ENCODE assay signal across 6 cellular contexts in the genomic region with DNA sequence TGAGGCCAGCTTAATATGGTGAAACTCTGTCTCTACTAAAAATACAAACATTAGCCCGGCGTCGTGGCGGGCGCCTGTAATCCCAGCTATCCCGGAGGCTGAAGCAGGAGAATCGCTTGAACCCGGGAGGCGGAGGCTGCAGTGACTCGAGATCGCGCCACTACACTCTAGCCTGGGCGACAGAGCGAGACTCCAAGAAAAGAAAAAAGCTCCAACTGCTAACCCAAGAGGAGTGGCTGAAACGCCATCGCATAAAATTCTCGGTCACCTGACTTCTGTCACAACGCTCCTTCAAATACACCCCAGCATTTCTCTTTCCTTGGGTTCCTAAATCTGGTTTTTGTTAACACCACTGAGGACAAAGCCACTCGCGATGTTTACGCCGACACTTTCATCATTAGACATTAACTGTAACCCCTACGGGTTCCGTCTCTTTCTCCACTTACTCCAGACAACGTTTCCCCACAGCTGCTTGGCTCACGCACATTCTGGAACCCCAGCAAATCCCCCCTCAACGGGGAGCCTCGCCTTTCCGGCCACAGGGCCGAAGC. TPM values are rescaled to one million over a fixed set of nuclear protein-coding genes. Genes with fewer than 3 reads are reported as not detected.
DNase-seq lines count a peak whose midpoint lies in the region; ATAC-seq lines count a peak whose summit lies in the region.

No MANE protein-coding gene starts in this region.

- H4K8ac ChIP-seq in mesenchymal stem cell (ENCODE audit: low read length): peak overlapping the region; percentile 52

- peaks cover 5% of the 10 kb centered on the region for H3K4me1 ChIP-seq in mesenchymal stem cell (ENCODE audit: control insufficient read depth, insufficient read depth, low read depth, low read length)

- no peaks in the 10 kb centered on the region for H3K9me3 Mint-ChIP-seq in activated naive CD4-positive, alpha-beta T cell treated with anti-CD3 and anti-CD28 coated beads, Interleukin-2, amount 50 U/mL, for 72 hours

- no peak overlapping the region for H2AFZ ChIP-seq in mesenchymal stem cell (ENCODE audit: low read depth, low read length)

- no peaks in the 10 kb centered on the region for H3K79me1 ChIP-seq in mesenchymal stem cell (replicated peaks; ENCODE audit: low read length, poor library complexity, severe bottlenecking)

- peaks cover 6 to 30% of the 10 kb centered on the region in 2 experiments for H3K36me3 ChIP-seq in mesenchymal stem cell (ENCODE audit: control insufficient read depth in 1 of 2, insufficient read depth in 2 of 2, low read depth in 1 of 2, low read length in 2 of 2)

- under 1% methylated on average over 30 of the region's 30 CpGs for WGBS in mesenchymal stem cell

- DNase-seq in EH (ENCODE audit: low read depth): peak; percentile 46
- DNase-seq in activated naive CD4-positive, alpha-beta T cell treated with anti-CD3 and anti-CD28 coated beads, Interleukin-2, amount 50 U/mL, for 72 hours (ENCODE audit: low spot score in 2 of 2): no peak
- no peak for DNase-seq in mesenchymal stem cell
- no peak for DNase-seq in NCI-H446 (lab: John Stamatoyannopoulos, UW)
- DNase-seq in dermis blood vessel endothelial cell: no peak

- H3K14ac ChIP-seq in mesenchymal stem cell (ENCODE audit: low read length in 2 of 2): peak overlapping the region in 1 of 2 experiments; percentile 68

- H2BK12ac ChIP-seq in mesenchymal stem cell (ENCODE audit: low read length in 2 of 2): no peak overlapping the region

- no peak overlapping the region for H2BK15ac ChIP-seq in mesenchymal stem cell (ENCODE audit: low read depth, poor library complexity, severe bottlenecking)

- H3K9me3 ChIP-seq in mesenchymal stem cell (ENCODE audit: control insufficient read depth, low read length): no peaks in the 10 kb centered on the region

- peak overlapping the region; percentile 100 for H3K9ac ChIP-seq in mesenchymal stem cell (ENCODE audit: low read length)

- H4K91ac ChIP-seq in mesenchymal stem cell (ENCODE audit: low read length): peak overlapping the region; percentile 54

- H3K23ac ChIP-seq in mesenchymal stem cell (ENCODE audit: low read length in 2 of 2): peak overlapping the region in 1 of 2 experiments; percentile 100

- no peak overlapping the region for H2BK120ac ChIP-seq in mesenchymal stem cell (ENCODE audit: low read depth, low read length)

- peak overlapping the region; percentile 66 for H2AK5ac ChIP-seq in mesenchymal stem cell (ENCODE audit: low read length, severe bottlenecking)

- H2BK5ac ChIP-seq in mesenchymal stem cell (ENCODE audit: low read depth, low read length, poor library complexity, severe bottlenecking): peak overlapping the region; percentile 39

- H3K27me3 ChIP-seq in mesenchymal stem cell (ENCODE audit: control insufficient read depth in 1 of 2, insufficient read depth in 1 of 2, low read length in 2 of 2): no peaks in the 10 kb centered on the region

- H3K27ac ChIP-seq in mesenchymal stem cell (ENCODE audit: low read length, poor library complexity, severe bottlenecking): peak overlapping the region; percentile 92

- H3K36me3 Mint-ChIP-seq in activated naive CD4-positive, alpha-beta T cell treated with anti-CD3 and anti-CD28 coated beads, Interleukin-2, amount 50 U/mL, for 72 hours: peaks cover 47 to 57% of the 10 kb centered on the region in 2 donors

- ATAC-seq in HG02943 (IDR thresholded peaks at IDR 0.05; ENCODE audit: low read depth, unreplicated experiment): peak; percentile 9
- ATAC-seq in activated naive CD4-positive, alpha-beta T cell treated with anti-CD3 and anti-CD28 coated beads, Interleukin-2, amount 50 U/mL, for 72 hours: peak; percentile 3 to 11

- peak overlapping the region; percentile 73 for H3K4me2 ChIP-seq in mesenchymal stem cell (ENCODE audit: low read length, poor library complexity, severe bottlenecking)

- H3K4me3 ChIP-seq in mesenchymal stem cell (ENCODE audit: insufficient read depth in 1 of 2, low read depth in 1 of 2, low read length in 2 of 2): peak overlapping the region; percentile 99 to 100

- peak overlapping the region; percentile 70 to 100 for H3K4ac ChIP-seq in mesenchymal stem cell (ENCODE audit: low read depth in 1 of 2, low read length in 2 of 2)

- peak overlapping the region; percentile 100 for H3K27ac Mint-ChIP-seq in activated naive CD4-positive, alpha-beta T cell treated with anti-CD3 and anti-CD28 coated beads, Interleukin-2, amount 50 U/mL, for 72 hours

- H3K18ac ChIP-seq in mesenchymal stem cell (ENCODE audit: low read depth in 1 of 2, low read length in 2 of 2): peak overlapping the region; percentile 81 to 100

RNA-seq across cellular contexts. Expression of a gene that starts 0.7 kb away (rescaled TPM):
- total RNA-seq in activated naive CD4-positive, alpha-beta T cell treated with anti-CD3 and anti-CD28 coated beads, Interleukin-2, amount 50 U/mL, for 72 hours: 100 to 1,000 TPM; 138 to 261 TPM
- polyA plus RNA-seq in mesenchymal stem cell (2013, experiment 1 of 2): 40.9 TPM
- polyA plus RNA-seq in mesenchymal stem cell (2013, experiment 2 of 2): 47.3 TPM
- 75.5 and 84.7 TPM in 2 replicates for total RNA-seq in dermis blood vessel endothelial cell

RNA-seq across cellular contexts. Expression of a gene that starts 25.1 kb away (rescaled TPM):
- total RNA-seq in activated naive CD4-positive, alpha-beta T cell treated with anti-CD3 and anti-CD28 coated beads, Interleukin-2, amount 50 U/mL, for 72 hours: 10 to 100 TPM; 62.8 to 86.4 TPM
- 36.7 TPM for polyA plus RNA-seq in mesenchymal stem cell (2013, experiment 1 of 2)
- polyA plus RNA-seq in mesenchymal stem cell (2013, experiment 2 of 2): 31.4 TPM
- total RNA-seq in dermis blood vessel endothelial cell: 18.9 and 20.6 TPM in 2 replicates

RNA-seq across cellular contexts. Expression of a gene that starts 25.4 kb away (rescaled TPM):
- total RNA-seq in activated naive CD4-positive, alpha-beta T cell treated with anti-CD3 and anti-CD28 coated beads, Interleukin-2, amount 50 U/mL, for 72 hours: 10 to 100 TPM; 17.2 to 36.7 TPM
- 17.6 TPM for polyA plus RNA-seq in mesenchymal stem cell (2013, experiment 1 of 2)
- 20.8 TPM for polyA plus RNA-seq in mesenchymal stem cell (2013, experiment 2 of 2)
- 10.9 and 17.5 TPM in 2 replicates for total RNA-seq in dermis blood vessel endothelial cell

RNA-seq across cellular contexts. Expression of a gene that starts 52.0 kb away (rescaled TPM):
- 100 to 1,000 TPM; 492 to 527 TPM for total RNA-seq in activated naive CD4-positive, alpha-beta T cell treated with anti-CD3 and anti-CD28 coated beads, Interleukin-2, amount 50 U/mL, for 72 hours
- polyA plus RNA-seq in mesenchymal stem cell (2013, experiment 1 of 2): 154 TPM
- 163 TPM for polyA plus RNA-seq in mesenchymal stem cell (2013, experiment 2 of 2)
- 510 and 784 TPM in 2 replicates for total RNA-seq in dermis blood vessel endothelial cell
